Comparison of ENCODE assay signal across 1 cellular context in genomic region chr5:178119915-178120660, GRCh38.
TF ChIP-seq lines count a peak whose summit lies in the region.

No MANE protein-coding gene starts in this region.

TF ChIP-seq in H1, 55 proteins besides CTCF, POLR2A, EP300 and RAD21:
- TF ChIP-seq NRF1 (IDR thresholded peaks at IDR 0.05; ENCODE audit: low read depth, low read length) (no peak), RFX5 (IDR thresholded peaks at IDR 0.05; ENCODE audit: borderline replicate concordance, low read depth, low read length) (no peak), HDAC2 (IDR thresholded peaks at IDR 0.05; ENCODE audit: borderline replicate concordance in 1 of 2, low read depth in 2 of 2, low read length in 2 of 2) (no peak), CBX5 (IDR thresholded peaks at IDR 0.05; ENCODE audit: low read depth, low read length) (no peak), SIN3A (conservative IDR thresholded peaks at IDR 0.05 in 1 of 2, IDR thresholded peaks at IDR 0.05 in 1 of 2; ENCODE audit: low read depth in 1 of 2, low read length in 2 of 2) (no peak), MAX (IDR thresholded peaks at IDR 0.05) (no peak)
